In genomic region chr1:3563610-3564009, GRCh38 we compare ENCODE assay signal across 7 cellular contexts.
"Had no signal": no experiment of that assay in that cellular context is flagged by ENCODE, and none has a peak within 500 bp of the region (broad histone marks: within the 10 kb centered on the region; RNA-seq: fewer than 3 reads in every experiment).

No MANE protein-coding gene starts in this region.

- ATAC-seq: GM23338, HCT116, K562 had no signal

- H3K4me1 Mint-ChIP-seq: GM23338 had no signal

- H3K4me2 ChIP-seq: GM23338 had no signal

- H3K9me3 ChIP-seq: HAP-1 had no signal

- H3K9me3 Mint-ChIP-seq: GM23338 had no signal

- H3K36me3 ChIP-seq: HAP-1 had no signal

- H3K4me1 ChIP-seq: HAP-1 had no signal

- H3K27ac Mint-ChIP-seq: GM23338 had no signal

- H3K4me3 ChIP-seq: GM23338, HAP-1, K562 had no signal

- H3K27ac ChIP-seq: HL-60 had no signal

- H3K4me3 Mint-ChIP-seq: GM23338 had no signal

- H2AFZ ChIP-seq: GM23338 had no signal

- DNase-seq: IMR-90, KG1 had no signal
